8 cellular contexts compared by ENCODE assay signal in the genomic region with DNA sequence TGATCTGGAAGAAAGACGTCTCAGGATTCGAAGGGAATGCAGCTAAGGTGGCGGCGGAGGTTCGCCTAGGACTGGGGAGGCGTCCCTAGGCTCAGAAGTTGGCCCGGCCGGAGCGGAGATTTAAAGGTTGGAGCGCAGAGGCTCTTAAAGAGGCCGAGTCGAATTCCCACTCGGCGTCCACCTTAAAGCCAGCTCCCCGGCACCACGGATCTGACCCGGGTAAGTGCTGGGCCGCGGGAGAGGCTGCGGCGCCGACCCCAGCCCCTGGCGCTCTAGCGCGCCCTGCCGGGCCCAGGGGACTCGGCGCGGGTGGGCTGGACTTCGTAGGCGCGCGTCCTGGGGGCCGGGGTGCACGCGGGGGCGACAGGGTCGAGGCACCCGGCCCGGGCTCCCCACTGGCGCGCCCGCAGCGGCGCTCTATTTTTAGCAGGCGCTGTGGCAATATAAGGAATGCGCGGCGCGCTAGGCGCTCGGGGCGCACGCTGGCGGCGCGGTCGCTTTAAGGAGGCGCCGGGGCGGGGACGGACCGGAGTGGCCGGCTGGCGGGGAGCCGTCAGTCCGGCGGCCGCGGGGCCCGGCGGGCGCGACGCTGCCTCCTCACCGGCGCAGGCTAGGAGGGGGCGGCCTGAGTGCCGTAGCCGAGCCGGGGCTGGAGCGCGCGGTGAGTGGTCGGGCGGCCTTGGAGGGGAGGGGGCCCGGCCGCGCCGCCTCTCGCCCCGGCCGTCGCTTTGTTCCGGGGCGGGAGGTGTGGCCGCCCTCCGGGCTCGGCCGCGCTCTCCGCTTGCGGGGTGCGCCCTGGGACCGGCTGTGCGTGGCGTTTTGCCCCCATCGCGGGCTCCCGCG. TPM values are rescaled to one million over a fixed set of nuclear protein-coding genes. Genes with fewer than 3 reads are reported as not detected.
DNase-seq lines count a peak whose midpoint lies in the region; ATAC-seq, FAIRE-seq and TF ChIP-seq lines count a peak whose summit lies in the region.

A gene (plus strand): TSS at position 473 of the 843 bp plus-strand sequence. CDS start 24,305 bp downstream, outside the sequence.

- H3K27me3 ChIP-seq in HepG2 (ENCODE audit: control insufficient read depth in 1 of 2, insufficient read depth in 2 of 2, low read length in 2 of 2): no peaks in the 10 kb centered on the region

- peak within 1 kb of the TSS in 1 of 2 donors; percentile 71 for H3K27ac Mint-ChIP-seq in effector memory CD8-positive, alpha-beta T cell

- H3K36me3 ChIP-seq in HepG2 (replicated peaks in 1 of 2; ENCODE audit: control insufficient read depth in 1 of 2, insufficient read depth in 2 of 2, low read length in 2 of 2): no peaks in the 10 kb centered on the region

- in situ Hi-C loops in HepG2 (cut with HindIII; ENCODE audit: extremely low pct_ligation_motif_present, low pct_unique_long_range_greater_than_20kb): loop anchor here (5.0 kb wide), 1 partner anchor 49 kb away; no protein-coding TSS in a partner anchor

- peak within 1 kb of the TSS; percentile 74 for H3K9ac ChIP-seq in HepG2 (ENCODE audit: insufficient read depth, low read depth, low read length)

- CTCF ChIA-PET in GM10248 (lab: Yijun Ruan, JAX): interaction anchor here (1.3 to 2.1 kb wide), 2 partner anchors 8 to 12 kb away, joined by 3 to 7 read pairs; no protein-coding TSS in a partner anchor
- CTCF ChIA-PET in HepG2 (lab: Yijun Ruan, JAX; ENCODE audit: low intra/inter-chr PET ratio, low total read pairs): interaction anchor here (1.0 to 2.4 kb wide), 2 partner anchors 13 to 16 kb away, joined by 3 to 9 read pairs; no protein-coding TSS in a partner anchor

- peak within 1 kb of the TSS; percentile 77 for H3K27ac ChIP-seq in HepG2 (ENCODE audit: extremely low read length, insufficient read depth, low read length)

- TF ChIP-seq CTCF in GM10248 (IDR thresholded peaks at IDR 0.05; ENCODE audit: control extremely low read depth, extremely low read depth, low read depth, missing control alignments) (peak; percentile 11), WI38 (IDR thresholded peaks at IDR 0.05; ENCODE audit: low read depth, low read length) (peak; percentile 26; the same call in 1 of the 2 replicates), HepG2 (CRISPR knock-in tag; IDR thresholded peaks at IDR 0.05) (peak; percentile 73)

- peaks cover 50% of the 10 kb centered on the region for H3K4me1 ChIP-seq in HepG2 (ENCODE audit: insufficient read depth, low read length)

- peak; percentile 83 for TF ChIP-seq RAD21 in HepG2 (CRISPR knock-in tag; IDR thresholded peaks at IDR 0.05)

- peaks cover 2% of the 10 kb centered on the region for H3K79me2 ChIP-seq in HepG2 (ENCODE audit: insufficient read depth, low read length)

- TF ChIP-seq EP300 in HepG2 (IDR thresholded peaks at IDR 0.05; ENCODE audit: low read depth in 2 of 2, low read length in 2 of 2): 0 out of 4 replicates have a peak, but pooled peaks of 1 of the 2 experiments have one; percentile 8
- no peak for TF ChIP-seq EP300 in HepG2 (CRISPR knock-in tag; IDR thresholded peaks at IDR 0.05; ENCODE audit: borderline replicate concordance)

- H3K4me2 ChIP-seq in HepG2 (ENCODE audit: low read depth, low read length): peak within 1 kb of the TSS; percentile 83

- H3K27me3 Mint-ChIP-seq in effector memory CD8-positive, alpha-beta T cell: peaks cover 32 to 47% of the 10 kb centered on the region in 2 donors

- H3K4me1 Mint-ChIP-seq in effector memory CD8-positive, alpha-beta T cell (ENCODE audit: low read depth in 2 of 2): peaks cover 5 to 6% of the 10 kb centered on the region in 2 donors

- POLR2A ChIA-PET in GM10248 (lab: Yijun Ruan, JAX): no interaction called here
- POLR2A ChIA-PET in HepG2 (lab: Yijun Ruan, JAX): interaction anchor here (0.6 to 2.8 kb wide), 5 partner anchors 12 to 174 kb away, joined by 3 to 15 read pairs (median 4); a partner anchor contains a TSS

- FAIRE-seq in HepG2 (lab: Jason Lieb, UNC): no peak

- peak within 1 kb of the TSS; percentile 87 to 96 for H3K4me3 Mint-ChIP-seq in effector memory CD8-positive, alpha-beta T cell

- peak within 1 kb of the TSS; percentile 80 for H2AFZ ChIP-seq in HepG2 (ENCODE audit: low read length)

- ATAC-seq in effector memory CD8-positive, alpha-beta T cell (replicated peaks): peak; percentile 79
- ATAC-seq in HepG2 (peak; percentile 78), HG03457 (IDR thresholded peaks at IDR 0.05; ENCODE audit: unreplicated experiment) (no peak), HG03571 (IDR thresholded peaks at IDR 0.05; ENCODE audit: unreplicated experiment) (no peak)

- intact Hi-C loops in HepG2 (cut with micrococcal nuclease; ENCODE audit: unreplicated experiment): loop anchor here (1.0 to 5.0 kb wide), 3 partner anchors 16 to 161 kb away; a partner anchor contains a TSS

- peak within 1 kb of the TSS; percentile 75 for H3K4me3 ChIP-seq in WI38 (ENCODE audit: low read depth, low read length)
- peak within 1 kb of the TSS; percentile 77 to 86 (median 85) for H3K4me3 ChIP-seq in HepG2 (replicated peaks in 1 of 3; ENCODE audit: insufficient read depth in 1 of 3, low read depth in 2 of 3, low read length in 3 of 3)

- H3K9me3 Mint-ChIP-seq in effector memory CD8-positive, alpha-beta T cell: no peaks in the 10 kb centered on the region

- no peak for DNase-seq in GM10248 (ENCODE audit: extremely low spot score)
- DNase-seq in NCI-H1092 (lab: John Stamatoyannopoulos, UW): peak; percentile 44
- DNase-seq in effector memory CD8-positive, alpha-beta T cell: peak in 2 of 3 experiments; percentile 15 to 36
- peak; percentile 59 for DNase-seq in HepG2 (ENCODE audit: low spot score)
- peak; percentile 24 for DNase-seq in stimulated activated CD4-positive, alpha-beta T cell treated with anti-CD3 and anti-CD28 coated beads, Interleukin-4, amount 100 ng/mL, for 1 hour

- no peaks in the 10 kb centered on the region for H3K36me3 Mint-ChIP-seq in effector memory CD8-positive, alpha-beta T cell (ENCODE audit: insufficient read depth)

- TF ChIP-seq POLR2A in HepG2 (IDR thresholded peaks at IDR 0.05; ENCODE audit: insufficient read depth in 1 of 2, low read depth in 2 of 2, low read length in 2 of 2): no peak; a peak in 2 of 4 replicates

- BruUV-seq in HepG2 (replicated peaks; lab: Mats Ljungman, UMichigan): no TSS peak

- H4K20me1 ChIP-seq in HepG2 (ENCODE audit: insufficient read depth, low read length): no peaks in the 10 kb centered on the region

- H3K9me3 ChIP-seq in HepG2 (ENCODE audit: low read length): no peaks in the 10 kb centered on the region

- 1% methylated on average over 14 of the region's 111 CpGs for WGBS in HepG2 (ENCODE audit: low lambda C conversion rate)

RNA-seq across cellular contexts. Expression of the gene that starts here (rescaled TPM):
- total RNA-seq in HepG2 (2016; rRNA removed; fragmentation: Illumina TruSeq; extraction: Trizol): 36.2 TPM in 2 replicates
- 30.3 and 31.5 TPM in 2 replicates for total RNA-seq in HepG2 (2016; cell fraction: cytosol; rRNA removed; fragmentation: Illumina TruSeq; extraction: Trizol; ENCODE audit: low read depth)
- total RNA-seq in HepG2 (2016; cell fraction: insoluble cytoplasmic fraction; rRNA removed; fragmentation: Illumina TruSeq; extraction: Trizol): 27.7 and 30.0 TPM in 2 replicates
- 59.3 and 62.6 TPM in 2 replicates for total RNA-seq in HepG2 (2016; cell fraction: membrane; rRNA removed; fragmentation: Illumina TruSeq; extraction: Trizol)
- 24.4 and 32.5 TPM in 2 replicates for total RNA-seq in HepG2 (2016; cell fraction: nucleus; rRNA removed; fragmentation: Illumina TruSeq; extraction: Trizol)
- 8.8 and 8.9 TPM in 2 replicates for polyA plus RNA-seq in HepG2 (2011; rRNA removed)
- polyA plus RNA-seq in HepG2 (2011; cell fraction: cytosol; rRNA removed): 7.2 and 8.0 TPM in 2 replicates
- polyA plus RNA-seq in HepG2 (2011; cell fraction: nucleus; rRNA removed): 8.6 and 8.8 TPM in 2 replicates
- 4.2 and 4.6 TPM in 2 replicates for polyA plus RNA-seq in HepG2 (2012)
- 31.3 and 40.9 TPM in 2 replicates for polyA plus RNA-seq in HepG2 (2016; cell fraction: cytosol; fragmentation: Illumina TruSeq; extraction: Trizol; ENCODE audit: low read depth)
- polyA plus RNA-seq in HepG2 (2016; cell fraction: insoluble cytoplasmic fraction; fragmentation: Illumina TruSeq; extraction: Trizol; ENCODE audit: low read depth): 26.0 and 29.0 TPM in 2 replicates
- 49.8 and 50.3 TPM in 2 replicates for polyA plus RNA-seq in HepG2 (2016; cell fraction: membrane; fragmentation: Illumina TruSeq; extraction: Trizol; ENCODE audit: low read depth)
- polyA plus RNA-seq in HepG2 (2016; cell fraction: nucleus; fragmentation: Illumina TruSeq; extraction: Trizol; ENCODE audit: insufficient read depth, low read depth): 34.3 and 34.5 TPM in 2 replicates
- polyA minus RNA-seq in HepG2 (2011; rRNA and poly(A)+ RNA removed; ENCODE audit: low replicate concordance): 5.8 and 6.5 TPM in 2 replicates
- polyA minus RNA-seq in HepG2 (2011; cell fraction: cytosol; rRNA and poly(A)+ RNA removed): 5.4 and 5.8 TPM in 2 replicates
- 5.0 and 8.8 TPM in 2 replicates for polyA minus RNA-seq in HepG2 (2011; cell fraction: nucleus; rRNA and poly(A)+ RNA removed)

Comparison
In these comparisons a context has a peak if more than half of its experiments do, and no peak if none do; other contexts are left out.
1. CTCF ChIP-seq: peak in every context shown above with its lines; median percentile 73 in HepG2; 26 in WI38; 11 in GM10248.
2. ATAC-seq: peak in effector memory CD8-positive, alpha-beta T cell (single experiment) and HepG2 (single experiment); none in HG03457 (single experiment) and HG03571 (single experiment).